1 cellular context compared by ENCODE assay signal in genomic region chr17:19037547-19037946, GRCh38. TPM values are rescaled to one million over a fixed set of nuclear protein-coding genes. Genes with fewer than 3 reads are reported as not detected.
"Had no signal": no experiment of that assay in that cellular context is flagged by ENCODE, and none has a peak within 500 bp of the region (broad histone marks: within the 10 kb centered on the region; RNA-seq: fewer than 3 reads in every experiment).

No MANE protein-coding gene starts in this region.

RNA-seq across cellular contexts. Expression of gene GRAP, which starts 9.2 kb away (rescaled TPM):
- total RNA-seq: NCI-H460 had no signal
